ENCODE assay signal across 11 cellular contexts in genomic region chr6:125149256-125150144, GRCh38. TPM values are rescaled to one million over a fixed set of nuclear protein-coding genes. Genes with fewer than 3 reads are reported as not detected.
DNase-seq lines count a peak whose midpoint lies in the region; ATAC-seq, FAIRE-seq and TF ChIP-seq lines count a peak whose summit lies in the region.
"Had no signal": no experiment of that assay in that cellular context is flagged by ENCODE, and none has a peak within 500 bp of the region (broad histone marks: within the 10 kb centered on the region; RNA-seq: fewer than 3 reads in every experiment).

No MANE protein-coding gene starts in this region.

- H3K27me3 Mint-ChIP-seq in MCF 10A (ENCODE audit: insufficient read depth, unreplicated experiment): no peaks in the 10 kb centered on the region
- peaks cover 40 to 53% of the 10 kb centered on the region in 2 donors for H3K27me3 Mint-ChIP-seq in effector memory CD8-positive, alpha-beta T cell

- POLR2A ChIA-PET in MCF 10A (lab: Yijun Ruan, JAX): interaction anchor here (0.6 to 1.7 kb wide), 9 partner anchors 9 to 641 kb away, joined by 3 to 6 read pairs (median 4); partner anchors contain the start of gene NCOA7

- FAIRE-seq in islet of Langerhans (lab: Jason Lieb, UNC): peak; percentile 94

- no peak overlapping the region for H3K27ac ChIP-seq in breast epithelium
- H3K27ac ChIP-seq: upper lobe of right lung had no signal

- H3K4me1 Mint-ChIP-seq in MCF 10A (ENCODE audit: insufficient read depth, unreplicated experiment): peaks cover 6% of the 10 kb centered on the region
- H3K4me1 Mint-ChIP-seq in effector memory CD8-positive, alpha-beta T cell (ENCODE audit: low read depth in 2 of 2): no peaks in the 10 kb centered on the region

- in situ Hi-C loops in astrocyte of the cerebellum (cut with HindIII; ENCODE audit: low sequenced_read_pairs): loop anchor here (25.0 kb wide), 1 partner anchor 613 kb away; no protein-coding TSS in a partner anchor

- H3K9me3 ChIP-seq in breast epithelium: no peaks in the 10 kb centered on the region
- H3K9me3 ChIP-seq: upper lobe of right lung had no signal

- DNase-seq in MCF 10A (ENCODE audit: unreplicated experiment): peak; percentile 51
- no peak for DNase-seq in breast epithelium (ENCODE audit: low spot score in 2 of 2)
- peak; percentile 61 for DNase-seq in astrocyte of the cerebellum (ENCODE audit: low read depth)
- no peak for DNase-seq in GM10266 (ENCODE audit: extremely low spot score)
- DNase-seq in effector memory CD8-positive, alpha-beta T cell: no peak
- DNase-seq in hippocampal formation (lab: John Stamatoyannopoulos, UW): no peak
- no peak for DNase-seq in SIG-M5 (lab: John Stamatoyannopoulos, UW)
- DNase-seq: activated CD8-positive, alpha-beta memory T cell treated with anti-CD3 and anti-CD28 coated beads, Interleukin-2, amount 50 U/mL, for 48 hours; SHP77 treated with DMSO at 0.1 percent for 48 hours; upper lobe of right lung had no signal

- no peak for ATAC-seq in effector memory CD8-positive, alpha-beta T cell (replicated peaks)
- ATAC-seq: upper lobe of right lung had no signal

- TF ChIP-seq POLR2A in breast epithelium (IDR thresholded peaks at IDR 0.05): no peak

- H3K27ac Mint-ChIP-seq in MCF 10A (ENCODE audit: low read depth, unreplicated experiment): no peak overlapping the region
- H3K27ac Mint-ChIP-seq in effector memory CD8-positive, alpha-beta T cell: no peak overlapping the region

- TF ChIP-seq CTCF in MCF 10A (IDR thresholded peaks at IDR 0.05; ENCODE audit: unreplicated experiment) (no peak), breast epithelium (IDR thresholded peaks at IDR 0.05) (no peak), astrocyte of the cerebellum (IDR thresholded peaks at IDR 0.05; ENCODE audit: low read depth, low read length, missing control alignments) (no peak), GM10266 (IDR thresholded peaks at IDR 0.05; ENCODE audit: control insufficient read depth, insufficient read depth, low read depth, missing control alignments) (no peak)

- no peaks in the 10 kb centered on the region for H3K9me3 Mint-ChIP-seq in MCF 10A (ENCODE audit: unreplicated experiment)
- H3K9me3 Mint-ChIP-seq in effector memory CD8-positive, alpha-beta T cell: no peaks in the 10 kb centered on the region

- intact Hi-C loops in MCF 10A (cut with micrococcal nuclease) (loop anchor here (5.0 kb wide), 1 partner anchor 618 kb away; no protein-coding TSS in a partner anchor), breast epithelium (cut with DNase I; ENCODE audit: low total_unique reads) (no loop called here)

- no peaks in the 10 kb centered on the region for H3K36me3 ChIP-seq in breast epithelium
- H3K36me3 ChIP-seq: upper lobe of right lung had no signal

- CTCF ChIA-PET in MCF 10A (lab: Yijun Ruan, JAX): interaction anchor here (0.7 to 2.4 kb wide), 11 partner anchors 8 to 483 kb away, joined by 3 to 12 read pairs (median 5); partner anchors contain the start of gene HDDC2

- peaks cover 0 to 3% of the 10 kb centered on the region in 2 donors for H3K4me1 ChIP-seq in breast epithelium

- H3K27me3 ChIP-seq in breast epithelium: no peaks in the 10 kb centered on the region
- H3K27me3 ChIP-seq: upper lobe of right lung had no signal

- BruUV-seq in MCF 10A (replicated peaks; lab: Mats Ljungman, UMichigan): no TSS peak

- H3K4me3 ChIP-seq in breast epithelium (no peak overlapping the region), astrocyte of the cerebellum (ENCODE audit: low read depth, low read length) (no peak overlapping the region)
- H3K4me3 ChIP-seq: upper lobe of right lung had no signal

- no peak overlapping the region for H3K4me3 Mint-ChIP-seq in MCF 10A (ENCODE audit: unreplicated experiment)
- no peak overlapping the region for H3K4me3 Mint-ChIP-seq in effector memory CD8-positive, alpha-beta T cell

- H3K36me3 Mint-ChIP-seq in MCF 10A (ENCODE audit: insufficient read depth, unreplicated experiment): no peaks in the 10 kb centered on the region
- no peaks in the 10 kb centered on the region for H3K36me3 Mint-ChIP-seq in effector memory CD8-positive, alpha-beta T cell (ENCODE audit: insufficient read depth)

RNA-seq across cellular contexts. Expression of gene TPD52L1, which starts 4.1 kb away (rescaled TPM):
- total RNA-seq in MCF 10A (2022) (69.5 and 92.6 TPM in 2 replicates), breast epithelium (100 to 1,000 TPM in 1 of 3 donors, 10 to 100 TPM in 2; 27.2 to 266 (median 81.3) TPM)

Comparison
In these comparisons a context has a peak if more than half of its experiments do, and no peak if none do; other contexts are left out.
1. DNase-seq: peak in MCF 10A (single experiment) and astrocyte of the cerebellum (single experiment); none in breast epithelium (0 of 2), GM10266 (single experiment), effector memory CD8-positive, alpha-beta T cell (0 of 3), hippocampal formation (0 of 2) and SIG-M5 (single experiment).